Comparison of ENCODE assay signal across 1 cellular context in genomic region chr15:74584204-74584603, GRCh38.
A peak's percentile ranks its signal among the peaks of the same experiment; 100 is the strongest.
TF ChIP-seq lines count a peak whose summit lies in the region.

No MANE protein-coding gene starts in this region.

TF ChIP-seq in HEK293, 187 proteins besides CTCF, POLR2A, EP300 and RAD21 (continued from another document):
- TF ChIP-seq ZBTB11 (tag by site-specific recombination; conservative IDR thresholded peaks at IDR 0.05; ENCODE audit: low read depth) (no peak), MEIS1 (CRISPR knock-in tag; IDR thresholded peaks at IDR 0.05; ENCODE audit: borderline replicate concordance) (0 out of 2 replicates have a peak, but pooled peaks have one; percentile 54), ZNF501 (tag by site-specific recombination; IDR thresholded peaks at IDR 0.05) (no peak)
